In the genomic region with DNA sequence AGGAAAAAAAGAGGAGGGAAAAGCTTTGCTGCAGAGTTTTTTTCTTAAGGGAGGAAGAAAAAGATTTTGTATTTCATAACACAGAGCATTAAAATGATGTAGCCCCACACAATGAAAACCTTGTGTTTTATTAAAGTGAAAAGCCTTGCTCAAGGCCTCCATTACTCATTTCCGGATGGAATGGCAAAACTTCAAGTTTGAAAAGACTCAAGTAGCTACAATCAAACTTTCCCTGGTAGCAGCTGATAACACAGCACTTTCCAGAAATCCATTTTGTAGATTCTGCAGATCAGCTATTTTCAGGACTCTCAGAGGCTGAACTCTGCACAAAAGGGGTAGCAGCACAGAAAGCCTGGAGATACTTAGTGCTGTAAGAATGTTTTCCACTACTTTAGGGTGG, we compare ENCODE assay signal across 13 cellular contexts.
DNase-seq lines count a peak whose midpoint lies in the region; ATAC-seq, FAIRE-seq and TF ChIP-seq lines count a peak whose summit lies in the region.
"Had no signal": no experiment of that assay in that cellular context is flagged by ENCODE, and none has a peak within 500 bp of the region (broad histone marks: within the 10 kb centered on the region; RNA-seq: fewer than 3 reads in every experiment).

No MANE protein-coding gene starts in this region.

- CTCF ChIA-PET in Calu3 (lab: Charles Lee) = interaction anchor here (1.2 kb wide), 1 partner anchor 44 kb away, joined by 3 read pairs; no protein-coding TSS in a partner anchor

- BruUV-seq in Calu3 (replicated peaks; lab: Mats Ljungman, UMichigan) = no TSS peak

- H3K36me3 ChIP-seq in astrocyte (ENCODE audit: insufficient read depth, low read length) (no peaks in the 10 kb centered on the region), skeletal muscle satellite cell (ENCODE audit: insufficient read depth, low read length) (no peaks in the 10 kb centered on the region)
- H3K36me3 ChIP-seq: neutrophil had no signal

- no peak for TF ChIP-seq CTCF in HFF-Myc (IDR thresholded peaks at IDR 0.05; ENCODE audit: low read depth, low read length, missing control alignments)
- no peak for TF ChIP-seq CTCF in astrocyte (IDR thresholded peaks at IDR 0.05; ENCODE audit: insufficient read depth, low read depth, low read length)
- no peak for TF ChIP-seq CTCF in Calu3 (IDR thresholded peaks at IDR 0.05; ENCODE audit: unreplicated experiment)

- no peak overlapping the region for H3K4me3 Mint-ChIP-seq in astrocyte (ENCODE audit: unreplicated experiment)
- H3K4me3 Mint-ChIP-seq in Calu3 (ENCODE audit: low read depth, unreplicated experiment) = no peak overlapping the region
- H3K4me3 Mint-ChIP-seq: activated CD8-positive, alpha-beta T cell treated with anti-CD3 and anti-CD28 coated beads for 36 hours had no signal

- DNase-seq in HFF-Myc (ENCODE audit: extremely low read depth, low read depth) (peak; percentile 60), astrocyte (ENCODE audit: low read depth) (peak; percentile 90), glomerular visceral epithelial cell (ENCODE audit: extremely low spot score) (peak; percentile 8), Calu3 (no peak), GF-D8 (lab: John Stamatoyannopoulos, UW) (no peak)
- DNase-seq: activated CD8-positive, alpha-beta T cell treated with anti-CD3 and anti-CD28 coated beads for 36 hours; DMS53; NCI-H1694 treated with DMSO at 0.1 percent for 48 hours; SHP77 had no signal

- ATAC-seq in GM19463 (IDR thresholded peaks at IDR 0.05; ENCODE audit: unreplicated experiment) (no peak), HG03442 (IDR thresholded peaks at IDR 0.05; ENCODE audit: unreplicated experiment) (no peak)
- ATAC-seq: activated CD8-positive, alpha-beta T cell treated with anti-CD3 and anti-CD28 coated beads for 36 hours had no signal

- intact Hi-C loops in Calu3 (cut with micrococcal nuclease; ENCODE audit: unreplicated experiment) = no loop called here

- FAIRE-seq in astrocyte (lab: Jason Lieb, UNC) = peak; percentile 91

- no peak overlapping the region for H3K9ac ChIP-seq in astrocyte (ENCODE audit: low read length)
- H3K9ac ChIP-seq in skeletal muscle satellite cell (ENCODE audit: low read depth, low read length) = peak overlapping the region; percentile 14

- no peaks in the 10 kb centered on the region for H3K9me3 ChIP-seq in astrocyte (ENCODE audit: insufficient read depth, low read depth, low read length)
- no peaks in the 10 kb centered on the region for H3K9me3 ChIP-seq in skeletal muscle satellite cell (replicated peaks; ENCODE audit: low read length)
- H3K9me3 ChIP-seq: neutrophil had no signal

- H3K27me3 Mint-ChIP-seq in astrocyte (ENCODE audit: low read depth, unreplicated experiment) = peaks cover 2% of the 10 kb centered on the region
- no peaks in the 10 kb centered on the region for H3K27me3 Mint-ChIP-seq in Calu3 (ENCODE audit: unreplicated experiment)
- H3K27me3 Mint-ChIP-seq: activated CD8-positive, alpha-beta T cell treated with anti-CD3 and anti-CD28 coated beads for 36 hours had no signal

- no peak overlapping the region for H2AFZ ChIP-seq in astrocyte (ENCODE audit: low read depth, low read length)

- H3K4me2 ChIP-seq in astrocyte (ENCODE audit: low read length) (peak overlapping the region; percentile 10), skeletal muscle satellite cell (ENCODE audit: low read length) (peak overlapping the region; percentile 43)

- peaks cover 22% of the 10 kb centered on the region for H3K4me1 Mint-ChIP-seq in astrocyte (ENCODE audit: low read depth, unreplicated experiment)
- no peaks in the 10 kb centered on the region for H3K4me1 Mint-ChIP-seq in Calu3 (ENCODE audit: low read depth, unreplicated experiment)

- H3K36me3 Mint-ChIP-seq in astrocyte (ENCODE audit: low read depth, unreplicated experiment) (no peaks in the 10 kb centered on the region), Calu3 (ENCODE audit: insufficient read depth, unreplicated experiment) (no peaks in the 10 kb centered on the region)

- H4K20me1 ChIP-seq in astrocyte (ENCODE audit: insufficient read depth, low read length) = no peaks in the 10 kb centered on the region

- no peak overlapping the region for H3K27ac ChIP-seq in astrocyte (ENCODE audit: low read depth, low read length)
- H3K27ac ChIP-seq: neutrophil had no signal

- H3K27me3 ChIP-seq in astrocyte (ENCODE audit: insufficient read depth, low read length) (no peaks in the 10 kb centered on the region), skeletal muscle satellite cell (ENCODE audit: control insufficient read depth, insufficient read depth, low read length) (no peaks in the 10 kb centered on the region)
- H3K27me3 ChIP-seq: neutrophil had no signal

- H3K4me1 ChIP-seq in astrocyte (ENCODE audit: insufficient read depth, low read length) (peaks cover 20% of the 10 kb centered on the region), skeletal muscle satellite cell (ENCODE audit: control insufficient read depth, insufficient read depth, low read length) (peaks cover 47% of the 10 kb centered on the region)

- no peaks in the 10 kb centered on the region for H3K79me2 ChIP-seq in astrocyte (ENCODE audit: insufficient read depth, low read length)

- no peaks in the 10 kb centered on the region for H3K9me3 Mint-ChIP-seq in astrocyte (ENCODE audit: unreplicated experiment)
- H3K9me3 Mint-ChIP-seq in Calu3 (ENCODE audit: low read depth, unreplicated experiment) = no peaks in the 10 kb centered on the region

- H3K27ac Mint-ChIP-seq in astrocyte (ENCODE audit: unreplicated experiment) (no peak overlapping the region), Calu3 (ENCODE audit: unreplicated experiment) (no peak overlapping the region)
- H3K27ac Mint-ChIP-seq: activated CD8-positive, alpha-beta T cell treated with anti-CD3 and anti-CD28 coated beads for 36 hours had no signal

- H3K4me3 ChIP-seq in HFF-Myc (replicated peaks; ENCODE audit: low read depth, low read length) (no peak overlapping the region), astrocyte (ENCODE audit: insufficient read depth, low read depth, low read length) (no peak overlapping the region), skeletal muscle satellite cell (ENCODE audit: low read length) (no peak overlapping the region)

Comparison
In these comparisons a context has a peak if more than half of its experiments do, and no peak if none do; other contexts are left out.
1. DNase-seq: peak in HFF-Myc (single experiment), astrocyte (single experiment) and glomerular visceral epithelial cell (single experiment); none in Calu3 (single experiment) and GF-D8 (single experiment).